ENCODE assay signal across 9 cellular contexts in genomic region chr1:154819628-154820590, GRCh38. TPM values are rescaled to one million over a fixed set of nuclear protein-coding genes. Genes with fewer than 3 reads are reported as not detected.
A peak's percentile ranks its signal among the peaks of the same experiment; 100 is the strongest.
DNase-seq lines count a peak whose midpoint lies in the region; ATAC-seq, FAIRE-seq and TF ChIP-seq lines count a peak whose summit lies in the region.
"Had no signal": no experiment of that assay in that cellular context is flagged by ENCODE, and none has a peak within 500 bp of the region (broad histone marks: within the 10 kb centered on the region; RNA-seq: fewer than 3 reads in every experiment).

No MANE protein-coding gene starts in this region.

- no peak overlapping the region for H2BK5ac ChIP-seq in IMR-90 (ENCODE audit: low read depth, low read length, poor library complexity, severe bottlenecking)

- no peaks in the 10 kb centered on the region for H3K4me1 Mint-ChIP-seq in activated CD4-positive, alpha-beta T cell treated with anti-CD3 and anti-CD28 coated beads, Interleukin-2, amount 10 ng/mL, durations not matched to agents 7 days and 5 days

- H3K9me3 ChIP-seq in IMR-90 (ENCODE audit: control insufficient read depth, insufficient read depth, low read length), result no peaks in the 10 kb centered on the region
- no peaks in the 10 kb centered on the region for H3K9me3 ChIP-seq in upper lobe of right lung
- H3K9me3 ChIP-seq: thoracic aorta had no signal

- no peak overlapping the region for H3K4me2 ChIP-seq in IMR-90 (ENCODE audit: low read depth, low read length)

- no peaks in the 10 kb centered on the region for H3K36me3 Mint-ChIP-seq in activated CD4-positive, alpha-beta T cell treated with anti-CD3 and anti-CD28 coated beads, Interleukin-2, amount 10 ng/mL, durations not matched to agents 7 days and 5 days (ENCODE audit: low read depth)

- no peak overlapping the region for H2AFZ ChIP-seq in IMR-90 (replicated peaks; ENCODE audit: low read length, poor library complexity)

- no peak overlapping the region for H4K8ac ChIP-seq in IMR-90 (ENCODE audit: low read depth in 2 of 2, low read length in 2 of 2)

- no peak overlapping the region for H3K18ac ChIP-seq in IMR-90 (ENCODE audit: low read depth, low read length)

- POLR2A ChIA-PET in IMR-90 (lab: Charles Lee; ENCODE audit: unreplicated experiment), result no interaction called here
- POLR2A ChIA-PET in activated CD4-positive, alpha-beta T cell treated with anti-CD3 and anti-CD28 coated beads, Interleukin-2, amount 10 ng/mL, durations not matched to agents 7 days and 5 days (lab: Charles Lee), result no interaction called here

- H3K27ac Mint-ChIP-seq in activated CD4-positive, alpha-beta T cell treated with anti-CD3 and anti-CD28 coated beads, Interleukin-2, amount 10 ng/mL, durations not matched to agents 7 days and 5 days, result no peak overlapping the region

- H3K27me3 Mint-ChIP-seq in activated CD4-positive, alpha-beta T cell treated with anti-CD3 and anti-CD28 coated beads, Interleukin-2, amount 10 ng/mL, durations not matched to agents 7 days and 5 days, result peaks cover 2% of the 10 kb centered on the region

- H3K4me1 ChIP-seq in IMR-90 (ENCODE audit: control insufficient read depth, insufficient read depth, low read length) (no peaks in the 10 kb centered on the region), upper lobe of right lung (no peaks in the 10 kb centered on the region)

- H3K4me3 ChIP-seq in IMR-90 (ENCODE audit: insufficient read depth, low read depth, low read length), result no peak overlapping the region
- H3K4me3 ChIP-seq in upper lobe of right lung, result no peak overlapping the region
- H3K4me3 ChIP-seq: thoracic aorta had no signal

- no peak overlapping the region for H3K23ac ChIP-seq in IMR-90 (ENCODE audit: low read depth, low read length)

- peak; percentile 44; the same call in 1 of the 2 replicates for ATAC-seq in IMR-90 (ENCODE audit: low read depth)
- peak; percentile 59 for ATAC-seq in upper lobe of right lung
- no peak for ATAC-seq in HG03439 (IDR thresholded peaks at IDR 0.05; ENCODE audit: unreplicated experiment)
- no peak for ATAC-seq in GM19324 (IDR thresholded peaks at IDR 0.05; ENCODE audit: low FRiP score, unreplicated experiment)

- H3K36me3 ChIP-seq in IMR-90 (ENCODE audit: control insufficient read depth, insufficient read depth, low read length), result no peaks in the 10 kb centered on the region
- H3K36me3 ChIP-seq in upper lobe of right lung, result no peaks in the 10 kb centered on the region
- H3K36me3 ChIP-seq: thoracic aorta had no signal

- H3K4me3 Mint-ChIP-seq in activated CD4-positive, alpha-beta T cell treated with anti-CD3 and anti-CD28 coated beads, Interleukin-2, amount 10 ng/mL, durations not matched to agents 7 days and 5 days, result no peak overlapping the region

- H3K27ac ChIP-seq in IMR-90 (ENCODE audit: insufficient read depth, low read length) (no peak overlapping the region), upper lobe of right lung (no peak overlapping the region)
- H3K27ac ChIP-seq: thoracic aorta had no signal

- H4K5ac ChIP-seq in IMR-90 (ENCODE audit: low read depth, low read length), result no peak overlapping the region

- TF ChIP-seq CTCF in IMR-90 (conservative IDR thresholded peaks at IDR 0.05; ENCODE audit: low read depth, low read length), result peak; percentile 36
- TF ChIP-seq CTCF in upper lobe of right lung (IDR thresholded peaks at IDR 0.05), result peak; percentile 32

- peak; percentile 26; the same call in 1 of the 2 replicates for TF ChIP-seq RAD21 in IMR-90 (IDR thresholded peaks at IDR 0.05; ENCODE audit: low read length)

- H3K4ac ChIP-seq in IMR-90 (ENCODE audit: low read depth, low read length), result no peak overlapping the region

- H2AK9ac ChIP-seq in IMR-90 (replicated peaks; ENCODE audit: low read depth, low read length, poor library complexity), result no peak overlapping the region

- 74% methylated on average over 2 of the region's 7 CpGs; no CpG with 5 or more reads in 1 of the 2 experiments for WGBS in IMR-90 (ENCODE audit: extremely low coverage in 2 of 2, insufficient read length in 1 of 2), 2 experiments

- DNase-seq in EH (ENCODE audit: low read depth) (peak; percentile 20), IMR-90 (no peak), hepatic stellate cell (ENCODE audit: low spot score) (peak; percentile 38), upper lobe of right lung (peak; percentile 38), GM12892 (ENCODE audit: insufficient read length) (no peak)
- peak; percentile 16 for DNase-seq in activated CD4-positive, alpha-beta T cell treated with anti-CD3 and anti-CD28 coated beads, Interleukin-2, amount 10 ng/mL, durations not matched to agents 7 days and 5 days

- H4K20me1 ChIP-seq in IMR-90 (ENCODE audit: insufficient read depth, low read length), result no peaks in the 10 kb centered on the region

- TF ChIP-seq POLR2A in IMR-90 (IDR thresholded peaks at IDR 0.05; ENCODE audit: low read depth, low read length), result no peak
- TF ChIP-seq POLR2A in GM12892 (IDR thresholded peaks at IDR 0.05; ENCODE audit: low read depth, low read length), result no peak

- H4K91ac ChIP-seq in IMR-90 (ENCODE audit: insufficient read depth, low read depth, low read length), result no peak overlapping the region

- H3K9me3 Mint-ChIP-seq in activated CD4-positive, alpha-beta T cell treated with anti-CD3 and anti-CD28 coated beads, Interleukin-2, amount 10 ng/mL, durations not matched to agents 7 days and 5 days, result no peaks in the 10 kb centered on the region

- H2BK15ac ChIP-seq in IMR-90 (ENCODE audit: low read depth, low read length), result no peak overlapping the region

- H3K79me1 ChIP-seq in IMR-90 (ENCODE audit: low read depth in 1 of 2, low read length in 2 of 2), result no peaks in the 10 kb centered on the region

- FAIRE-seq in GM12892 (lab: Jason Lieb, UNC), result no peak

- H2BK20ac ChIP-seq in IMR-90 (ENCODE audit: low read depth, low read length), result no peak overlapping the region

- dilution Hi-C loops in IMR-90 (cut with HindIII; ENCODE audit: low sequenced_read_pairs, unreplicated experiment), result no loop called here

- H2BK120ac ChIP-seq in IMR-90 (ENCODE audit: low read depth, low read length), result no peak overlapping the region

- no peak overlapping the region for H2AK5ac ChIP-seq in IMR-90 (ENCODE audit: low read depth, low read length)

- in situ Hi-C loops in IMR-90 (cut with MboI; ENCODE audit: low sequenced_read_pairs), result no loop called here

- no peaks in the 10 kb centered on the region; the same call in 1 of the 2 replicates for H3K9me1 ChIP-seq in IMR-90 (ENCODE audit: insufficient read depth, low read length)

- no peak overlapping the region for H3K14ac ChIP-seq in IMR-90 (replicated peaks; ENCODE audit: low read depth, low read length)

- intact Hi-C loops in IMR-90 (cut with micrococcal nuclease), result no loop called here
- intact Hi-C loops in upper lobe of right lung (cut with DNase I), result no loop called here

- no TSS peak for BruUV-seq in IMR-90 (replicated peaks; lab: Mats Ljungman, UMichigan)

- no peak overlapping the region for H3K9ac ChIP-seq in IMR-90 (ENCODE audit: low read depth, low read length)

- CTCF ChIA-PET in IMR-90 (lab: Yijun Ruan, JAX), result interaction anchor here (0.8 kb wide), 1 partner anchor 41 kb away, joined by 5 read pairs; no protein-coding TSS in a partner anchor
- CTCF ChIA-PET in activated CD4-positive, alpha-beta T cell treated with anti-CD3 and anti-CD28 coated beads, Interleukin-2, amount 10 ng/mL, durations not matched to agents 7 days and 5 days (lab: Charles Lee), result interaction anchor here (0.6 to 2.4 kb wide), 11 partner anchors 9 to 248 kb away, joined by 3 to 11 read pairs (median 3); no protein-coding TSS in a partner anchor

- H3K27me3 ChIP-seq in IMR-90 (ENCODE audit: control insufficient read depth, insufficient read depth, low read length) (peaks cover 67% of the 10 kb centered on the region), upper lobe of right lung (no peaks in the 10 kb centered on the region)

- no peak overlapping the region for H3K56ac ChIP-seq in IMR-90 (ENCODE audit: extremely low read depth, insufficient read depth, low read length)

TF ChIP-seq in IMR-90, 13 proteins besides CTCF, POLR2A, EP300 and RAD21:
- no peak for TF ChIP-seq MXI1 (IDR thresholded peaks at IDR 0.05; ENCODE audit: borderline replicate concordance, low read depth, low read length)
- TF ChIP-seq SMC3 (IDR thresholded peaks at IDR 0.05; ENCODE audit: low read depth, low read length), result peak; percentile 33
TF ChIP-seq in IMR-90: peak in this region for 1.

RNA-seq across cellular contexts. Expression of gene KCNN3, which starts 50.2 kb away (rescaled TPM):
- total RNA-seq in IMR-90 (2012; rRNA removed) (not detected in 2 replicates), upper lobe of right lung (7.6 TPM)
- 0.02 and 0.07 TPM in 2 replicates for polyA plus RNA-seq in IMR-90 (2012; rRNA removed)
- under 0.01 and 0.02 TPM in 2 replicates for polyA plus RNA-seq in IMR-90 (2012; cell fraction: cytosol; rRNA removed)
- 0.01 and 0.05 TPM in 2 replicates for polyA plus RNA-seq in IMR-90 (2012; cell fraction: nucleus; rRNA removed; ENCODE audit: low replicate concordance)
- total RNA-seq in activated CD4-positive, alpha-beta T cell treated with anti-CD3 and anti-CD28 coated beads, Interleukin-2, amount 10 ng/mL, durations not matched to agents 7 days and 5 days, result under 1 TPM in 1 of 2 experiments, not detected in 1; 0.17 TPM
- polyA plus RNA-seq in GM12892 (2012; ENCODE audit: missing spikeins), result 13.0 TPM

Comparison
In these comparisons a context has a peak if more than half of its experiments do, and no peak if none do; other contexts are left out.
1. DNase-seq: peak in EH (single experiment), activated CD4-positive, alpha-beta T cell treated with anti-CD3 and anti-CD28 coated beads, Interleukin-2, amount 10 ng/mL, durations not matched to agents 7 days and 5 days (single experiment), hepatic stellate cell (single experiment) and upper lobe of right lung (single experiment); none in IMR-90 (single experiment) and GM12892 (single experiment).
2. ATAC-seq: peak in IMR-90 (single experiment) and upper lobe of right lung (single experiment); none in HG03439 (single experiment) and GM19324 (single experiment).